8 cellular contexts compared by ENCODE assay signal in genomic region chr18:76398899-76399612, GRCh38.
DNase-seq lines count a peak whose midpoint lies in the region; ATAC-seq and TF ChIP-seq lines count a peak whose summit lies in the region.

No MANE protein-coding gene starts in this region.

- peak overlapping the region in 1 of 12 donors; percentile 18 for H3K27ac ChIP-seq in heart left ventricle

- H3K27ac Mint-ChIP-seq in activated naive CD8-positive, alpha-beta T cell treated with anti-CD3 and anti-CD28 coated beads, Interleukin-2, amount 50 U/mL, for 24 hours: no peak overlapping the region

- in situ Hi-C loops in GM13976 (cut with MboI; ENCODE audit: low sequenced_read_pairs, unreplicated experiment): loop anchor here (5.0 kb wide), 1 partner anchor 308 kb away; no protein-coding TSS in a partner anchor

- no peak overlapping the region for H3K4me3 Mint-ChIP-seq in activated naive CD8-positive, alpha-beta T cell treated with anti-CD3 and anti-CD28 coated beads, Interleukin-2, amount 50 U/mL, for 24 hours

- H3K27me3 Mint-ChIP-seq in activated naive CD8-positive, alpha-beta T cell treated with anti-CD3 and anti-CD28 coated beads, Interleukin-2, amount 50 U/mL, for 24 hours: no peaks in the 10 kb centered on the region

- no peaks in the 10 kb centered on the region for H3K36me3 ChIP-seq in heart left ventricle

- H3K27me3 ChIP-seq in heart left ventricle: no peaks in the 10 kb centered on the region

- H3K36me3 Mint-ChIP-seq in activated naive CD8-positive, alpha-beta T cell treated with anti-CD3 and anti-CD28 coated beads, Interleukin-2, amount 50 U/mL, for 24 hours (ENCODE audit: low read depth): peaks cover 2% of the 10 kb centered on the region

- no peaks in the 10 kb centered on the region for H3K9me3 Mint-ChIP-seq in activated naive CD8-positive, alpha-beta T cell treated with anti-CD3 and anti-CD28 coated beads, Interleukin-2, amount 50 U/mL, for 24 hours

- H3K4me3 ChIP-seq in heart left ventricle: no peak overlapping the region

- ATAC-seq in HG02678 (IDR thresholded peaks at IDR 0.05; ENCODE audit: unreplicated experiment) (peak; percentile 90), heart left ventricle (peak; percentile 82 to 94 (median 92))
- peak; percentile 85 for ATAC-seq in activated naive CD8-positive, alpha-beta T cell treated with anti-CD3 and anti-CD28 coated beads, Interleukin-2, amount 50 U/mL, for 24 hours

- no peak for TF ChIP-seq POLR2A in heart left ventricle (IDR thresholded peaks at IDR 0.05)

- peaks cover 0 to 20% (median 3%) of the 10 kb centered on the region in 12 donors for H3K4me1 ChIP-seq in heart left ventricle

- no peaks in the 10 kb centered on the region for H3K9me3 ChIP-seq in heart left ventricle

- TF ChIP-seq CTCF in GM13976 (IDR thresholded peaks at IDR 0.05; ENCODE audit: borderline replicate concordance, control extremely low read depth, extremely low read depth, insufficient read depth, missing control alignments): peak; percentile 95
- TF ChIP-seq CTCF in heart left ventricle (IDR thresholded peaks at IDR 0.05): peak; percentile 90 to 99 (median 93)

- H3K4me1 Mint-ChIP-seq in activated naive CD8-positive, alpha-beta T cell treated with anti-CD3 and anti-CD28 coated beads, Interleukin-2, amount 50 U/mL, for 24 hours: peaks cover 6% of the 10 kb centered on the region

- WGBS in heart left ventricle, 4 donors: 12 to 17% (median 13%) methylated on average over 14 of the region's 14 CpGs

- DNase-seq in GM13976 (ENCODE audit: low spot score) (peak; percentile 89), NCI-H1105 (lab: John Stamatoyannopoulos, UW) (peak; percentile 72), T follicular helper cell (ENCODE audit: low read depth) (peak; percentile 45), heart left ventricle (peak; percentile 77 to 92 (median 83)), renal cortical epithelial cell (ENCODE audit: low read depth) (peak; percentile 53), cortex of kidney (lab: John Stamatoyannopoulos, UW) (no peak)
- DNase-seq in activated naive CD8-positive, alpha-beta T cell treated with anti-CD3 and anti-CD28 coated beads, Interleukin-2, amount 50 U/mL, for 24 hours: peak; percentile 79

- intact Hi-C loops in heart left ventricle (cut with DNase I): loop anchor here (1.0 to 5.0 kb wide), 15 partner anchors 27 to 313 kb away; no protein-coding TSS in a partner anchor
